1 cellular context compared by ENCODE assay signal in the genomic region with DNA sequence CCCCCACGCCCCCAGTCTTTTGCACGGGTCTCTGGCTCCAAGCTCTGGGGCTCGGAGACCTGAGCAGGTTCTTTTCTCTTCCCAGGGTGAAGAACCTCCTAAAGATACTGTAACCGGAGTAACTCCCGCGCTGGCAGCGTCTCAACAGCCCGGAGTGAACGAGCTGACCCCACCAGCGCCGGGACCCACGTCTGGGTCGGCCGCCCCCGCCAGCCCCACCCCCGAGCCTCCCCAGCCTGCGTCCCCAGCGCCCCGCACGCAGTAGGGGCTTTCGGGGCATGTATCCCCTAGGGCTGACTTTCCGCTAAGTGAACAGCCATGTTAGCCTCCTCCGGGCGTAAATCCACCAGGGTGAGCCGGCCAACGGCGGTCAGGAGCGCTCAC.
TF ChIP-seq lines count a peak whose summit lies in the region.

No MANE protein-coding gene starts in this region.

TF ChIP-seq in GM23338, 12 proteins besides CTCF, POLR2A, EP300 and RAD21 (continued from another document):
- no peak for TF ChIP-seq ETS1 (IDR thresholded peaks at IDR 0.05)
- TF ChIP-seq ZNF462 (CRISPR knock-in tag; IDR thresholded peaks at IDR 0.05) = no peak
